20 cellular contexts compared by ENCODE assay signal in genomic region chr18:52484977-52485376, GRCh38.
"Had no signal": no experiment of that assay in that cellular context is flagged by ENCODE, and none has a peak within 500 bp of the region (broad histone marks: within the 10 kb centered on the region; RNA-seq: fewer than 3 reads in every experiment).

No MANE protein-coding gene starts in this region.

- H3K27ac Mint-ChIP-seq: activated CD8-positive, alpha-beta T cell treated with anti-CD3 and anti-CD28 coated beads, Interleukin-2, amount 10 ng/mL, durations not matched to agents 7 days and 5 days; activated naive CD4-positive, alpha-beta T cell treated with anti-CD3 and anti-CD28 coated beads for 36 hours; natural killer cell; progenitor cell of endocrine pancreas had no signal

- H3K4me1 Mint-ChIP-seq: natural killer cell had no signal

- ATAC-seq: activated CD8-positive, alpha-beta T cell treated with anti-CD3 and anti-CD28 coated beads, Interleukin-2, amount 10 ng/mL, durations not matched to agents 7 days and 5 days; natural killer cell; sciatic nerve had no signal

- H3K4me3 Mint-ChIP-seq: activated CD8-positive, alpha-beta T cell treated with anti-CD3 and anti-CD28 coated beads, Interleukin-2, amount 10 ng/mL, durations not matched to agents 7 days and 5 days; activated naive CD4-positive, alpha-beta T cell treated with anti-CD3 and anti-CD28 coated beads for 36 hours; natural killer cell had no signal

- H3K4me3 ChIP-seq: coronary artery had no signal

- DNase-seq: activated CD4-positive, alpha-beta T cell treated with anti-CD3 and anti-CD28 coated beads for 4 hours; activated CD8-positive, alpha-beta memory T cell treated with anti-CD3 and anti-CD28 coated beads, Interleukin-2, amount 50 U/mL, for 48 hours; activated CD8-positive, alpha-beta T cell treated with anti-CD3 and anti-CD28 coated beads, Interleukin-2, amount 10 ng/mL, durations not matched to agents 7 days and 5 days; activated naive CD4-positive, alpha-beta T cell treated with anti-CD3 and anti-CD28 coated beads for 36 hours; effector CD4-positive, alpha-beta T cell; foreskin melanocyte; head of caudate nucleus; natural killer cell; nucleus accumbens; stimulated activated CD4-positive, alpha-beta T cell treated with anti-CD3 and anti-CD28 coated beads, Interleukin-12 subunit alpha, Interleukin-12 subunit beta, amount 100 ng/mL, for 4 hours; stimulated activated naive CD4-positive, alpha-beta T cell; substantia nigra; T1000; trophoblast cell had no signal

- FAIRE-seq: endothelial cell of umbilical vein, islet of Langerhans had no signal

- H3K27ac ChIP-seq: coronary artery, VCaP had no signal

- H3K36me3 Mint-ChIP-seq: natural killer cell had no signal
